ENCODE assay signal across 8 cellular contexts in the genomic region with DNA sequence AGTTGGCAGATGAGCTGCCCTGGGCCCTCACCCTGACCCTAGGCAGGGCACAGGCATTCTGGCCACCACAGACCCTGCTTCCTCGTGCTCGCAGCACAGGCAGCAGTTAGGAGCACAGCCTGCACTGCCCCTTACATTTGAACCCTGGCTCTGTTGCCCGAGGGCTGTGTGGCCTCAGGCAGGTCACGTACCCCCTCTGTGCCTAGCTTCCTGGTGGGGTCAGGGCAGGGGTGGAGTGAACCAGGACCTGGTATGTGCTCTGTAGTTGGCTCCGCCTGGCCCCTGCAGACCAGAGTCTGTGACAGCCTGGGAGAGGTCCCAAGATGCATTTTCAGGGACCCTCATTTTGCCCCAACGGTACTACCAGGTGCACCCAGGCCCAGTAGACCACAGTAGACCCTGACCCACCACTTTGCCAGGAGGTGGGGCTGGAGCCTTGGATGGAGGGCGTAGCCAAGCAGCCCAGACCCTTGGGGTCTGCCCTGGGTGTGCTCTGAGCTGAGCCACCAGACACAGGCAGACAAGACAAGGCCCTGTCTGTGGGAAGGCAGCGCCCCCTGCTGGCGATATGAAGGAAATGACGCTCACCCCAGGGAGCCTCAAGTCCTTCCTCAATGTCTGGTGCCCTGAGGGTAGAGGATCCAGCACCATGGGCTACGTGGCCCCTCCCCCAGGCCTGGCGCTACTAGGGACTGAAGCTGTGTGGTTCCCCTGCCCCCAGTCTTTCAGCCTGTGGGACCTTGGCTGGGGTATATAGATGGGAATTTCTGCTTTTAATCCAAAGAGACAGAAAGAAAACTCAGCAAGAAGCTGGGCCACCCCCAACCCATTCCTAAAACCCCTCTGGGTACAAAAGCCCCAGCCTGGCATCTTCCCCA. TPM values are rescaled to one million over a fixed set of nuclear protein-coding genes. Genes with fewer than 3 reads are reported as not detected.
DNase-seq lines count a peak whose midpoint lies in the region; ATAC-seq and TF ChIP-seq lines count a peak whose summit lies in the region.

No MANE protein-coding gene starts in this region.

- DNase-seq in BJ (ENCODE audit: low read depth): no peak
- DNase-seq in H7: peak; percentile 96
- DNase-seq in NCI-H345 (lab: John Stamatoyannopoulos, UW): peak; percentile 52
- peak; percentile 72 for DNase-seq in activated CD4-positive, alpha-beta T cell treated with anti-CD3 and anti-CD28 coated beads for 1 hour
- DNase-seq in cerebellum (ENCODE audit: low spot score): peak; percentile 89
- DNase-seq in left lobe of liver (ENCODE audit: low spot score): peak; percentile 81
- DNase-seq in stimulated activated CD4-positive, alpha-beta T cell treated with anti-CD3 and anti-CD28 coated beads, Interleukin-1b, Interleukin-23, amount 100 ng/mL, for 48 hours: peak; percentile 83

- POLR2A ChIA-PET in BJ (lab: Charles Lee): no interaction called here

- ATAC-seq in left lobe of liver (peak; percentile 77), HG02623 (IDR thresholded peaks at IDR 0.05; ENCODE audit: unreplicated experiment) (no peak)

- CTCF ChIA-PET in BJ (lab: Yijun Ruan, JAX): interaction anchor here (0.8 to 8.2 kb wide), 33 partner anchors 8 to 333 kb away, joined by 3 to 139 read pairs (median 7); no protein-coding TSS in a partner anchor

- H3K4me3 ChIP-seq in BJ (ENCODE audit: low read depth, low read length) (no peak overlapping the region), H7 (ENCODE audit: insufficient read depth, low read depth, low read length) (no peak overlapping the region)

- H3K36me3 ChIP-seq in BJ (ENCODE audit: control insufficient read depth, insufficient read depth, low read length): peaks cover 13% of the 10 kb centered on the region
- H3K36me3 ChIP-seq in H7 (replicated peaks; ENCODE audit: control insufficient read depth, insufficient read depth, low read length): no peaks in the 10 kb centered on the region

- peak; percentile 90 for TF ChIP-seq CTCF in BJ (IDR thresholded peaks at IDR 0.05; ENCODE audit: insufficient read depth, low read depth, low read length)

- no peaks in the 10 kb centered on the region for H3K27me3 ChIP-seq in BJ (ENCODE audit: control insufficient read depth, insufficient read depth, low read length)
- peaks cover 51% of the 10 kb centered on the region for H3K27me3 ChIP-seq in H7 (ENCODE audit: control insufficient read depth, insufficient read depth, low read length)

RNA-seq across cellular contexts. Expression of a gene that starts 9.0 kb away (rescaled TPM):
- polyA plus RNA-seq in BJ (2011; rRNA removed): 0.29 and 0.34 TPM in 2 replicates
- polyA minus RNA-seq in BJ (2011; rRNA and poly(A)+ RNA removed): 0.28 and 0.31 TPM in 2 replicates
- total RNA-seq in H7 (2014; rRNA removed; shearing (Covaris generic)): 1.5 and 1.7 TPM in 2 replicates
- 3.1 TPM for total RNA-seq in cerebellum
- 1.5 TPM for total RNA-seq in left lobe of liver

RNA-seq across cellular contexts. Expression of a gene that starts 22.9 kb away (rescaled TPM):
- polyA plus RNA-seq in BJ (2011; rRNA removed): 15.9 and 30.8 TPM in 2 replicates
- 20.2 and 36.8 TPM in 2 replicates for polyA minus RNA-seq in BJ (2011; rRNA and poly(A)+ RNA removed)
- total RNA-seq in H7 (2014; rRNA removed; shearing (Covaris generic)): 81.5 and 89.1 TPM in 2 replicates
- total RNA-seq in cerebellum (14.1 TPM), left lobe of liver (15.8 TPM)

RNA-seq across cellular contexts. Expression of a gene that starts 24.4 kb away (rescaled TPM):
- polyA plus RNA-seq in BJ (2011; rRNA removed): 46.8 and 98.7 TPM in 2 replicates
- 65.7 and 80.7 TPM in 2 replicates for polyA minus RNA-seq in BJ (2011; rRNA and poly(A)+ RNA removed)
- total RNA-seq in H7 (2014; rRNA removed; shearing (Covaris generic)): 254 and 292 TPM in 2 replicates
- 10.5 TPM for total RNA-seq in cerebellum
- 26.7 TPM for total RNA-seq in left lobe of liver

RNA-seq across cellular contexts. Expression of a gene that starts 56.5 kb away (rescaled TPM):
- 56.8 and 73.1 TPM in 2 replicates for polyA plus RNA-seq in BJ (2011; rRNA removed)
- 50.4 and 54.7 TPM in 2 replicates for polyA minus RNA-seq in BJ (2011; rRNA and poly(A)+ RNA removed)
- total RNA-seq in H7 (2014; rRNA removed; shearing (Covaris generic)): 60.1 and 60.7 TPM in 2 replicates
- 19.7 TPM for total RNA-seq in cerebellum
- 22.7 TPM for total RNA-seq in left lobe of liver

RNA-seq across cellular contexts. Expression of a gene that starts 56.6 kb away (rescaled TPM):
- polyA plus RNA-seq in BJ (2011; rRNA removed): 9.1 and 18.2 TPM in 2 replicates
- 4.2 and 7.4 TPM in 2 replicates for polyA minus RNA-seq in BJ (2011; rRNA and poly(A)+ RNA removed)
- 34.5 and 56.4 TPM in 2 replicates for total RNA-seq in H7 (2014; rRNA removed; shearing (Covaris generic))
- total RNA-seq in cerebellum (10.3 TPM), left lobe of liver (26.5 TPM)
